8 cellular contexts compared by ENCODE assay signal in genomic region chr3:149129326-149130123, GRCh38. TPM values are rescaled to one million over a fixed set of nuclear protein-coding genes. Genes with fewer than 3 reads are reported as not detected.
DNase-seq lines count a peak whose midpoint lies in the region; ATAC-seq and TF ChIP-seq lines count a peak whose summit lies in the region.

A gene with protein sequence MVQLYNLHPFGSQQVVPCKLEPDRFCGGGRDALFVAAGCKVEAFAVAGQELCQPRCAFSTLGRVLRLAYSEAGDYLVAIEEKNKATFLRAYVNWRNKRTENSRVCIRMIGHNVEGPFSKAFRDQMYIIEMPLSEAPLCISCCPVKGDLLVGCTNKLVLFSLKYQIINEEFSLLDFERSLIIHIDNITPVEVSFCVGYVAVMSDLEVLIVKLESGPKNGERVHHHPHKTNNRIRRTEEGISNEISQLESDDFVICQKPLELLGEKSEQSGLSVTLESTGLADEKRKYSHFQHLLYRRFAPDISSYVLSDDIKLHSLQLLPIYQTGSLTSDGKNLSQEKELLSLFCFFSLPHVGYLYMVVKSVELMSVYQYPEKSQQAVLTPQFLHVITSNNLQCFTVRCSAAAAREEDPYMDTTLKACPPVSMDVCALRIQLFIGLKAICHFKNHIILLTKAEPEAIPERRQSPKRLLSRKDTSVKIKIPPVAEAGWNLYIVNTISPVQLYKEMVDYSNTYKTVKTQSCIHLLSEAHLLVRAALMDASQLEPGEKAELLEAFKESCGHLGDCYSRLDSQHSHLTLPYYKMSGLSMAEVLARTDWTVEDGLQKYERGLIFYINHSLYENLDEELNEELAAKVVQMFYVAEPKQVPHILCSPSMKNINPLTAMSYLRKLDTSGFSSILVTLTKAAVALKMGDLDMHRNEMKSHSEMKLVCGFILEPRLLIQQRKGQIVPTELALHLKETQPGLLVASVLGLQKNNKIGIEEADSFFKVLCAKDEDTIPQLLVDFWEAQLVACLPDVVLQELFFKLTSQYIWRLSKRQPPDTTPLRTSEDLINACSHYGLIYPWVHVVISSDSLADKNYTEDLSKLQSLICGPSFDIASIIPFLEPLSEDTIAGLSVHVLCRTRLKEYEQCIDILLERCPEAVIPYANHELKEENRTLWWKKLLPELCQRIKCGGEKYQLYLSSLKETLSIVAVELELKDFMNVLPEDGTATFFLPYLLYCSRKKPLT (plus strand): TSS chr3:149129638. CDS start chr3:149129724, 86 bp downstream.

- no peak for TF ChIP-seq RAD21 in Ishikawa (IDR thresholded peaks at IDR 0.05; ENCODE audit: low read depth)

- no peak for TF ChIP-seq CTCF in epithelial cell of esophagus (IDR thresholded peaks at IDR 0.05; ENCODE audit: insufficient read depth, low read depth, low read length, missing control alignments)
- TF ChIP-seq CTCF in mucosa of descending colon (IDR thresholded peaks at IDR 0.05): no peak

- intact Hi-C loops in mucosa of descending colon (cut with DNase I, micrococcal nuclease): loop anchor here in 1 of 2 donors (10.0 kb wide), 1 partner anchor 355 kb away; no protein-coding TSS in a partner anchor

- peak within 1 kb of the TSS; percentile 81 for H3K4me3 ChIP-seq in epithelial cell of esophagus (ENCODE audit: low read length)
- H3K4me3 ChIP-seq in mucosa of descending colon: peak within 1 kb of the TSS; percentile 74

- TF ChIP-seq EP300 in Ishikawa (IDR thresholded peaks at IDR 0.05; ENCODE audit: borderline replicate concordance): peak; percentile 38; the same call in 1 of the 2 replicates

- DNase-seq in DMS153 treated with DMSO at 0.1 percent for 48 hours (lab: John Stamatoyannopoulos, UW; ENCODE audit: unreplicated experiment): peak; percentile 77
- DNase-seq in OCI-M1 (lab: John Stamatoyannopoulos, UW): peak; percentile 92
- peak; percentile 69 for DNase-seq in activated T-cell treated with anti-CD3 and anti-CD28 coated beads for 24 hours (ENCODE audit: low read depth)
- DNase-seq in epithelial cell of esophagus (ENCODE audit: low read depth): peak; percentile 89
- DNase-seq in mucosa of descending colon: peak; percentile 95 to 96 (median 96)
- peak; percentile 79 for DNase-seq in stimulated activated CD8-positive, alpha-beta memory T cell treated with anti-CD3 and anti-CD28 coated beads, Interleukin-4, amount 100 ng/mL, for 24 hours (ENCODE audit: low read depth)

- peak; percentile 91 for ATAC-seq in GM21619 (IDR thresholded peaks at IDR 0.05; ENCODE audit: unreplicated experiment)
- peak; percentile 98 for ATAC-seq in mucosa of descending colon

- no peaks in the 10 kb centered on the region for H3K9me3 ChIP-seq in mucosa of descending colon

- no peaks in the 10 kb centered on the region for H3K36me3 ChIP-seq in mucosa of descending colon (ENCODE audit: low read depth)

- peaks cover 20% of the 10 kb centered on the region for H3K4me1 ChIP-seq in mucosa of descending colon (ENCODE audit: low read depth)

TF ChIP-seq in Ishikawa, 13 proteins besides CTCF, POLR2A, EP300 and RAD21:
- TF ChIP-seq CREB1 (IDR thresholded peaks at IDR 0.05; ENCODE audit: low read depth): peak; percentile 76
- no peak for TF ChIP-seq REST (IDR thresholded peaks at IDR 0.05; ENCODE audit: low read depth)
- TF ChIP-seq FOXM1 (IDR thresholded peaks at IDR 0.05; ENCODE audit: borderline replicate concordance, low read depth): no peak
- peak; percentile 45; the same call in 1 of the 2 replicates for TF ChIP-seq TAF1 (IDR thresholded peaks at IDR 0.05; ENCODE audit: low read depth)
- peak; percentile 74 for TF ChIP-seq TCF12 (IDR thresholded peaks at IDR 0.05; ENCODE audit: low read depth)
- no peak; the same call in none of the 2 replicates for TF ChIP-seq NFIC (IDR thresholded peaks at IDR 0.05)
- TF ChIP-seq, protein P1, sequence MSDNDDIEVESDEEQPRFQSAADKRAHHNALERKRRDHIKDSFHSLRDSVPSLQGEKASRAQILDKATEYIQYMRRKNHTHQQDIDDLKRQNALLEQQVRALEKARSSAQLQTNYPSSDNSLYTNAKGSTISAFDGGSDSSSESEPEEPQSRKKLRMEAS (IDR thresholded peaks at IDR 0.05): peak; percentile 82
- no peak; the same call in 1 of the 2 replicates for TF ChIP-seq TEAD4 (IDR thresholded peaks at IDR 0.05)
- peak; percentile 90 for TF ChIP-seq ZBTB7A (IDR thresholded peaks at IDR 0.05; ENCODE audit: low read depth)
- peak; percentile 48 for TF ChIP-seq YY1 (IDR thresholded peaks at IDR 0.05; ENCODE audit: low read depth)
- no peak for TF ChIP-seq CEBPB (IDR thresholded peaks at IDR 0.05)
- no peak for TF ChIP-seq EGR1 (IDR thresholded peaks at IDR 0.05)
- TF ChIP-seq, protein P2, sequence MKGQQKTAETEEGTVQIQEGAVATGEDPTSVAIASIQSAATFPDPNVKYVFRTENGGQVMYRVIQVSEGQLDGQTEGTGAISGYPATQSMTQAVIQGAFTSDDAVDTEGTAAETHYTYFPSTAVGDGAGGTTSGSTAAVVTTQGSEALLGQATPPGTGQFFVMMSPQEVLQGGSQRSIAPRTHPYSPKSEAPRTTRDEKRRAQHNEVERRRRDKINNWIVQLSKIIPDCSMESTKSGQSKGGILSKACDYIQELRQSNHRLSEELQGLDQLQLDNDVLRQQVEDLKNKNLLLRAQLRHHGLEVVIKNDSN (IDR thresholded peaks at IDR 0.05): peak; percentile 96
TF ChIP-seq in Ishikawa: peak in this region for 7.

RNA-seq across cellular contexts. Expression of the gene that starts here (rescaled TPM):
- total RNA-seq in mucosa of descending colon: 10 to 100 TPM; 14.5 to 24.2 (median 20.2) TPM

Comparison
In these comparisons a context has a peak if more than half of its experiments do, and no peak if none do; other contexts are left out.
1. Peak in every context shown above with its lines: DNase-seq, ATAC-seq and H3K4me3 ChIP-seq.